In the genomic region with DNA sequence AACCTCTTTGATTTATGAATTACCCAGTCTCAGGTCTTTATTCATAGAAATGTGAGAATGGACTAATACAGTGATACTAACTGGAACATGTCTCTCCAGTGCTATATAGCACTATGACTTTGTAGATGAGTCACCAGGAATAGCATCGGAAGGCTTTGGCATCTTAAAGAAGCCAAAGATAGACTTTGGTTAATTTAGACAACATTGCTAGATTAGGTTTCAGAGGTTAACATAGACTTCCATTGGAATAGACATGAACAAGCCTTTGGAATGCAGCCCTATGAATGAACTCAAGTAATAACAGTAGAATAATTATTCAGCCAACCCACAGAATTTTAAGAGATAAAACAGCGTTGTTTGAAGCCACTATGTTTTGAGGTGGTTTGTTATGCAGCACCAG, we compare ENCODE assay signal across 24 cellular contexts.
DNase-seq lines count a peak whose midpoint lies in the region; ATAC-seq and TF ChIP-seq lines count a peak whose summit lies in the region.
"Had no signal": no experiment of that assay in that cellular context is flagged by ENCODE, and none has a peak within 500 bp of the region (broad histone marks: within the 10 kb centered on the region; RNA-seq: fewer than 3 reads in every experiment).

No MANE protein-coding gene starts in this region.

- in situ Hi-C loops in brain microvascular endothelial cell (cut with HindIII; ENCODE audit: low pct_ligation_motif_present, low sequenced_read_pairs): no loop called here

- no peak for TF ChIP-seq CTCF in brain microvascular endothelial cell (IDR thresholded peaks at IDR 0.05; ENCODE audit: low read depth, low read length, missing control alignments)

- H3K4me3 ChIP-seq in brain microvascular endothelial cell (ENCODE audit: low read depth, low read length): no peak overlapping the region
- H3K4me3 ChIP-seq: Peyer's patch, skin epidermis, uterus had no signal

- ATAC-seq in HG03521 (IDR thresholded peaks at IDR 0.05; ENCODE audit: unreplicated experiment) (no peak), HG02970 (IDR thresholded peaks at IDR 0.05; ENCODE audit: low FRiP score, unreplicated experiment) (no peak)
- ATAC-seq: natural killer cell treated with Interleukin-12 subunit alpha and Interleukin-12 subunit beta and Interleukin-15 and Interleukin-18, amount 100 ng/mL, for 72 hours had no signal

- no peaks in the 10 kb centered on the region for H3K27me3 ChIP-seq in brain microvascular endothelial cell (replicated peaks)
- H3K27me3 ChIP-seq: Peyer's patch, uterus had no signal

- peak; percentile 7 for DNase-seq in AG20443 (ENCODE audit: low spot score)
- DNase-seq in NCI-H226: peak; percentile 57
- DNase-seq in brain microvascular endothelial cell: peak; percentile 91
- DNase-seq in iris pigment epithelial cell (ENCODE audit: low read depth): peak; percentile 87
- no peak for DNase-seq in GM19240 (ENCODE audit: insufficient read length, low spot score)
- DNase-seq in HT-29 (ENCODE audit: low spot score): no peak
- DNase-seq: activated CD4-positive, alpha-beta T cell treated with anti-CD3 and anti-CD28 coated beads, Interleukin-2, amount 10 ng/mL, durations not matched to agents 24 days and 14 days; activated CD8-positive, alpha-beta memory T cell treated with anti-CD3 and anti-CD28 coated beads, Interleukin-2, amount 50 U/mL, for 4 hours; activated gamma-delta T cell treated with Interleukin-2 at 50 U/mL for 16 hours; aorta; Calu3; cortex of kidney; GF-D8; head of caudate nucleus; mesendoderm; NCI-H1417; NCI-H82; Peyer's patch; stimulated activated CD4-positive, alpha-beta T cell treated with anti-CD3 and anti-CD28 coated beads, Interleukin-4, amount 100 ng/mL, for 1 hour; uterus had no signal

- H3K27ac ChIP-seq in brain microvascular endothelial cell: peak overlapping the region; percentile 94
- H3K27ac ChIP-seq: Peyer's patch, skin epidermis, uterus had no signal

- no peaks in the 10 kb centered on the region for H3K36me3 ChIP-seq in brain microvascular endothelial cell (replicated peaks)
- H3K36me3 ChIP-seq: Peyer's patch, uterus had no signal

Comparison
In these comparisons a context has a peak if more than half of its experiments do, and no peak if none do; other contexts are left out.
1. DNase-seq: peak in AG20443 (single experiment), NCI-H226 (single experiment), brain microvascular endothelial cell (single experiment) and iris pigment epithelial cell (single experiment); none in GM19240 (single experiment) and HT-29 (single experiment).